ENCODE assay signal across 15 cellular contexts in genomic region chr2:47061989-47062678, GRCh38.
DNase-seq lines count a peak whose midpoint lies in the region; ATAC-seq and TF ChIP-seq lines count a peak whose summit lies in the region.
"Had no signal": no experiment of that assay in that cellular context is flagged by ENCODE, and none has a peak within 500 bp of the region (broad histone marks: within the 10 kb centered on the region; RNA-seq: fewer than 3 reads in every experiment).

No MANE protein-coding gene starts in this region.

- intact Hi-C loops in IMR-90 (cut with micrococcal nuclease) = no loop called here

- H3K4me1 ChIP-seq in ACC112 (ENCODE audit: control insufficient read depth, insufficient read depth, low read length, unreplicated experiment) (peaks cover 51% of the 10 kb centered on the region), IMR-90 (ENCODE audit: control insufficient read depth, insufficient read depth, low read length) (peaks cover 43% of the 10 kb centered on the region), foreskin keratinocyte (peaks cover 13% of the 10 kb centered on the region)

- no peaks in the 10 kb centered on the region for H3K36me3 Mint-ChIP-seq in nephron (ENCODE audit: low read depth)

- H3K23ac ChIP-seq in IMR-90 (ENCODE audit: low read depth, low read length) = peak overlapping the region; percentile 9; the same call in 1 of the 2 replicates

- H3K27me3 ChIP-seq in ACC112 (ENCODE audit: insufficient read depth, low read length) = no peaks in the 10 kb centered on the region
- no peaks in the 10 kb centered on the region for H3K27me3 ChIP-seq in IMR-90 (ENCODE audit: control insufficient read depth, insufficient read depth, low read length)
- no peaks in the 10 kb centered on the region for H3K27me3 ChIP-seq in foreskin keratinocyte

- no peak overlapping the region for H3K56ac ChIP-seq in IMR-90 (ENCODE audit: extremely low read depth, insufficient read depth, low read length)

- H2AK9ac ChIP-seq in IMR-90 (replicated peaks; ENCODE audit: low read depth, low read length, poor library complexity) = peak overlapping the region; percentile 57

- POLR2A ChIA-PET in IMR-90 (lab: Charles Lee; ENCODE audit: unreplicated experiment) = interaction anchor here (0.6 kb wide), 1 partner anchor 18 kb away, joined by 3 read pairs; no protein-coding TSS in a partner anchor

- peak overlapping the region; percentile 69 for H3K4ac ChIP-seq in IMR-90 (ENCODE audit: low read depth, low read length)

- DNase-seq in IMR-90 (no peak), cerebellar cortex (ENCODE audit: low spot score) (peak; percentile 54), NCI-H1436 treated with DMSO at 0.1 percent for 48 hours (lab: John Stamatoyannopoulos, UW) (no peak), HuH-7 (ENCODE audit: low spot score) (no peak), foreskin keratinocyte (no peak), MV-4-11 (lab: John Stamatoyannopoulos, UW) (no peak)
- DNase-seq: activated CD4-positive, alpha-beta memory T cell treated with anti-CD3 and anti-CD28 coated beads for 36 hours; activated effector memory CD4-positive, alpha-beta T cell treated with anti-CD3 and anti-CD28 coated beads, Interleukin-2, amount 50 U/mL, for 16 hours; central memory CD4-positive, alpha-beta T cell; natural killer cell; NCI-H1930; small intestine had no signal

- no peaks in the 10 kb centered on the region for H3K27me3 Mint-ChIP-seq in nephron (ENCODE audit: low read depth)
- H3K27me3 Mint-ChIP-seq: activated CD4-positive, alpha-beta memory T cell treated with anti-CD3 and anti-CD28 coated beads for 36 hours had no signal

- peak overlapping the region; percentile 78 for H2AK5ac ChIP-seq in IMR-90 (ENCODE audit: low read depth, low read length)

- no peaks in the 10 kb centered on the region for H3K9me3 ChIP-seq in IMR-90 (ENCODE audit: control insufficient read depth, insufficient read depth, low read length)

- H3K9me1 ChIP-seq in IMR-90 (ENCODE audit: insufficient read depth, low read length) = peaks cover 58% of the 10 kb centered on the region

- H3K4me3 ChIP-seq in ACC112 (ENCODE audit: low read depth, low read length) = no peak overlapping the region
- H3K4me3 ChIP-seq in IMR-90 (ENCODE audit: insufficient read depth, low read depth, low read length) = no peak overlapping the region

- peak overlapping the region; percentile 9 for H2BK5ac ChIP-seq in IMR-90 (ENCODE audit: low read depth, low read length, poor library complexity, severe bottlenecking)

- 70% methylated on average over 2 of the region's 10 CpGs; no CpG with 5 or more reads in 1 of the 2 experiments for WGBS in IMR-90 (ENCODE audit: extremely low coverage in 2 of 2, insufficient read length in 1 of 2), 2 experiments

- H3K4me1 Mint-ChIP-seq in nephron = peaks cover 69% of the 10 kb centered on the region

- H4K8ac ChIP-seq in IMR-90 (ENCODE audit: low read depth in 2 of 2, low read length in 2 of 2) = peak overlapping the region; percentile 46 to 79; a peak in 2 of 4 replicates

- peak overlapping the region; percentile 88; the same call in 1 of the 3 replicates for H2BK15ac ChIP-seq in IMR-90 (ENCODE audit: low read depth, low read length)

- peak overlapping the region; percentile 78 for H2BK120ac ChIP-seq in IMR-90 (ENCODE audit: low read depth, low read length)

- no peak for TF ChIP-seq POLR2A in IMR-90 (IDR thresholded peaks at IDR 0.05; ENCODE audit: low read depth, low read length)

- H3K27ac Mint-ChIP-seq in nephron = peak overlapping the region; percentile 81 to 91 (median 89)
- H3K27ac Mint-ChIP-seq: activated CD4-positive, alpha-beta memory T cell treated with anti-CD3 and anti-CD28 coated beads for 36 hours; natural killer cell; T-helper 1 cell treated with Interleukin-12 subunit alpha and Interleukin-12 subunit beta and Interleukin-4 antibody, amounts not matched to agents 30 μg/mL and 1 μg/mL, for 36 hours had no signal

- in situ Hi-C loops in IMR-90 (cut with MboI; ENCODE audit: low sequenced_read_pairs) = no loop called here

- CTCF ChIA-PET in IMR-90 (lab: Yijun Ruan, JAX) = no interaction called here

- H4K20me1 ChIP-seq in IMR-90 (ENCODE audit: insufficient read depth, low read length) = no peaks in the 10 kb centered on the region

- H3K79me1 ChIP-seq in IMR-90 (ENCODE audit: low read depth in 1 of 2, low read length in 2 of 2) = peaks cover 22 to 87% of the 10 kb centered on the region in 2 experiments

- peak overlapping the region; percentile 19 for H4K91ac ChIP-seq in IMR-90 (ENCODE audit: insufficient read depth, low read depth, low read length)

- no peak overlapping the region for H3K9ac ChIP-seq in IMR-90 (ENCODE audit: low read depth, low read length)

- 0 out of 2 replicates have a peak, but pooled peaks cover 3% of the 10 kb centered on the region for H3K36me3 ChIP-seq in ACC112 (ENCODE audit: insufficient read depth, low read length)
- peaks cover 17% of the 10 kb centered on the region for H3K36me3 ChIP-seq in IMR-90 (ENCODE audit: control insufficient read depth, insufficient read depth, low read length)

- no peak overlapping the region for H4K5ac ChIP-seq in IMR-90 (ENCODE audit: low read depth, low read length)

- peaks cover 4% of the 10 kb centered on the region for H3K79me2 ChIP-seq in ACC112 (ENCODE audit: control insufficient read depth, insufficient read depth, low read length, unreplicated experiment)

- dilution Hi-C loops in IMR-90 (cut with HindIII; ENCODE audit: low sequenced_read_pairs, unreplicated experiment) = no loop called here

- TF ChIP-seq RAD21 in IMR-90 (IDR thresholded peaks at IDR 0.05; ENCODE audit: low read length) = no peak

- TF ChIP-seq CTCF in IMR-90 (conservative IDR thresholded peaks at IDR 0.05; ENCODE audit: low read depth, low read length) (no peak), nephron (IDR thresholded peaks at IDR 0.05; ENCODE audit: unreplicated experiment in 3 of 3) (no peak), foreskin keratinocyte (conservative IDR thresholded peaks at IDR 0.05) (no peak)

- peak overlapping the region in 1 of 3 experiments; percentile 13 for H3K4me3 Mint-ChIP-seq in nephron
- H3K4me3 Mint-ChIP-seq: activated CD4-positive, alpha-beta memory T cell treated with anti-CD3 and anti-CD28 coated beads for 36 hours; natural killer cell; T-helper 1 cell treated with Interleukin-12 subunit alpha and Interleukin-12 subunit beta and Interleukin-4 antibody, amounts not matched to agents 30 μg/mL and 1 μg/mL, for 36 hours had no signal

- no peak overlapping the region for H3K4me2 ChIP-seq in IMR-90 (ENCODE audit: low read depth, low read length)

- H2BK20ac ChIP-seq in IMR-90 (ENCODE audit: low read depth, low read length) = peak overlapping the region; percentile 76

- peak overlapping the region; percentile 25; the same call in 1 of the 2 replicates for H3K27ac ChIP-seq in ACC112 (ENCODE audit: low read depth, low read length)
- H3K27ac ChIP-seq in IMR-90 (ENCODE audit: insufficient read depth, low read length) = 0 out of 2 replicates have a peak overlapping the region, but pooled peaks have one; percentile 0
- no peak overlapping the region for H3K27ac ChIP-seq in foreskin keratinocyte

- no peak for ATAC-seq in IMR-90 (ENCODE audit: low read depth)
- ATAC-seq in foreskin keratinocyte = no peak
- ATAC-seq: natural killer cell had no signal

- BruUV-seq in IMR-90 (replicated peaks; lab: Mats Ljungman, UMichigan) = no TSS peak

- H3K14ac ChIP-seq in IMR-90 (replicated peaks; ENCODE audit: low read depth, low read length) = peak overlapping the region; percentile 75; the same call in 1 of the 2 replicates

- H2AFZ ChIP-seq in ACC112 (ENCODE audit: low read length, unreplicated experiment) = no peak overlapping the region
- H2AFZ ChIP-seq in IMR-90 (replicated peaks; ENCODE audit: low read length, poor library complexity) = no peak overlapping the region

- H3K9me3 Mint-ChIP-seq in nephron = no peaks in the 10 kb centered on the region
- H3K9me3 Mint-ChIP-seq: activated CD4-positive, alpha-beta memory T cell treated with anti-CD3 and anti-CD28 coated beads for 36 hours; natural killer cell; T-helper 1 cell treated with Interleukin-12 subunit alpha and Interleukin-12 subunit beta and Interleukin-4 antibody, amounts not matched to agents 30 μg/mL and 1 μg/mL, for 36 hours had no signal

- 0 out of 2 replicates have a peak overlapping the region, but pooled peaks have one; percentile 13 for H3K18ac ChIP-seq in IMR-90 (ENCODE audit: low read depth, low read length)

TF ChIP-seq in IMR-90, 13 proteins besides CTCF, POLR2A, EP300 and RAD21:
- TF ChIP-seq CHD1 (IDR thresholded peaks at IDR 0.05; ENCODE audit: low read depth, low read length) (no peak), BHLHE40 (IDR thresholded peaks at IDR 0.05; ENCODE audit: low read depth, low read length) (no peak), MAFK (IDR thresholded peaks at IDR 0.05; ENCODE audit: low read depth, low read length) (no peak), MXI1 (IDR thresholded peaks at IDR 0.05; ENCODE audit: borderline replicate concordance, low read depth, low read length) (no peak), SMC3 (IDR thresholded peaks at IDR 0.05; ENCODE audit: low read depth, low read length) (no peak), RCOR1 (IDR thresholded peaks at IDR 0.05; ENCODE audit: insufficient replicate concordance, low read length) (no peak)
TF ChIP-seq in IMR-90: peak in this region for 0.
